8 cellular contexts compared by ENCODE assay signal in genomic region chr5:75566710-75567309, GRCh38.
A peak's percentile ranks its signal among the peaks of the same experiment; 100 is the strongest.
DNase-seq lines count a peak whose midpoint lies in the region; ATAC-seq lines count a peak whose summit lies in the region.

No MANE protein-coding gene starts in this region.

- H3K36me3 Mint-ChIP-seq in activated naive CD8-positive, alpha-beta T cell treated with anti-CD3 and anti-CD28 coated beads, Interleukin-2, amount 50 U/mL, for 24 hours (ENCODE audit: low read depth): peaks cover 59% of the 10 kb centered on the region

- peaks cover 23% of the 10 kb centered on the region for H3K9me3 Mint-ChIP-seq in activated naive CD8-positive, alpha-beta T cell treated with anti-CD3 and anti-CD28 coated beads, Interleukin-2, amount 50 U/mL, for 24 hours

- H3K27ac Mint-ChIP-seq in activated naive CD8-positive, alpha-beta T cell treated with anti-CD3 and anti-CD28 coated beads, Interleukin-2, amount 50 U/mL, for 24 hours: peak overlapping the region; percentile 95

- peaks cover 1% of the 10 kb centered on the region for H3K27me3 Mint-ChIP-seq in activated naive CD8-positive, alpha-beta T cell treated with anti-CD3 and anti-CD28 coated beads, Interleukin-2, amount 50 U/mL, for 24 hours

- peak overlapping the region; percentile 45 for H3K4me3 Mint-ChIP-seq in activated naive CD8-positive, alpha-beta T cell treated with anti-CD3 and anti-CD28 coated beads, Interleukin-2, amount 50 U/mL, for 24 hours

- DNase-seq in 8988T (peak; percentile 23), OCI-M1 (lab: John Stamatoyannopoulos, UW) (peak; percentile 91), iris pigment epithelial cell (ENCODE audit: low read depth) (peak; percentile 97), HuH-7 (ENCODE audit: low spot score) (no peak)
- peak; percentile 52 for DNase-seq in activated naive CD8-positive, alpha-beta T cell treated with anti-CD3 and anti-CD28 coated beads, Interleukin-2, amount 50 U/mL, for 24 hours
- peak; percentile 39 to 44 for DNase-seq in stimulated activated CD4-positive, alpha-beta T cell treated with anti-CD3 and anti-CD28 coated beads, Interleukin-4, amount 100 ng/mL, for 4 hours

- peak; percentile 91 for ATAC-seq in GM18520 (IDR thresholded peaks at IDR 0.05; ENCODE audit: unreplicated experiment)
- peak; percentile 83 for ATAC-seq in HG03045 (IDR thresholded peaks at IDR 0.05; ENCODE audit: unreplicated experiment)
- peak; percentile 89 for ATAC-seq in activated naive CD8-positive, alpha-beta T cell treated with anti-CD3 and anti-CD28 coated beads, Interleukin-2, amount 50 U/mL, for 24 hours

- peaks cover 69% of the 10 kb centered on the region for H3K4me1 Mint-ChIP-seq in activated naive CD8-positive, alpha-beta T cell treated with anti-CD3 and anti-CD28 coated beads, Interleukin-2, amount 50 U/mL, for 24 hours
